1 cellular context compared by ENCODE assay signal in the genomic region with DNA sequence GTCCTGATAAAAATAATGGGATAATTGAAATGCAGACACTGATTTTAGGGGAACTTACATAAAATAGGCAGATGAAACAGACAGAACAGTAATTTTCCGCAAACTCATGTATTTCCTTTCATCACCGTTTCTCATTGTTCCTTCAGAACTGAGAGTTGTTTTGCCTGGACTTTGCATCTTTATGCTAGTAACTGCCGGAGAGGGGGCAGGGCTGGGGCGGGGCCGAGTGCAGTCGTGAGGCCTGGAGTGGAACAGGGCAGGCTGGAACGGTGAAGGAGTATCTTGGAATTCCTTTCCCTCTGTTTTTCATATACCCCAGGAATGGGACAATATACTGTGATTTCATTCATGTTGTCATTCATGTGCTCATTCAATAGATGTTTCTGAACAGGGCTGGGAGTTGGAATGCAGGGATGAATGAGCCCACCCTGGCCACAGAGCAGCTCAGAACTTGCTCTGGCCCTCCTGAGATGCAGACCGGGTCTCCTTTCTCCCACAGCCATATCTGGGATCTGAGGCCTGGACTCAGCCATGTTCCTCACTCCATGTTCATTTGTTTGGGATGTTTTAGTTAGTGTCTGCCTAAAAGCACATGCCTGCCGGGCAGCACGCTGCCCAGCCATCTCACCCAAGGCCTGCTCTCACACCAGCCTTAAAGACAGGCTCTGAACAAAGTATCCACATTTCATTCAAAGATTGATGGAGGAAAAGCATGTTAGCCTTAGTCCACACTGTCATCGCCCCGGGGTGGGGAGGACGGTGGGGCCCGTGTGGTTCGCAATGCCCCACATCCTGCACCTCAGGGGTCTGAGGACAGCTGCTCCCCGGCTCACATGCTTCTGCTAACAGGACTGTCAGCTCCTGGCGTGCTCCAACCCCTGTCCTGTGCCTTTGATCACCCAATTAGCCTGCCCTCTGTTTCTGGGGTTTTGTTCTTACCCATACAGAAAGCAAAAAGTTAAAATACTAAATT.
TF ChIP-seq lines count a peak whose summit lies in the region.

No MANE protein-coding gene starts in this region.

TF ChIP-seq in WTC11, 78 proteins besides CTCF, POLR2A, EP300 and RAD21 (continued from another document):
- TF ChIP-seq, protein P1, sequence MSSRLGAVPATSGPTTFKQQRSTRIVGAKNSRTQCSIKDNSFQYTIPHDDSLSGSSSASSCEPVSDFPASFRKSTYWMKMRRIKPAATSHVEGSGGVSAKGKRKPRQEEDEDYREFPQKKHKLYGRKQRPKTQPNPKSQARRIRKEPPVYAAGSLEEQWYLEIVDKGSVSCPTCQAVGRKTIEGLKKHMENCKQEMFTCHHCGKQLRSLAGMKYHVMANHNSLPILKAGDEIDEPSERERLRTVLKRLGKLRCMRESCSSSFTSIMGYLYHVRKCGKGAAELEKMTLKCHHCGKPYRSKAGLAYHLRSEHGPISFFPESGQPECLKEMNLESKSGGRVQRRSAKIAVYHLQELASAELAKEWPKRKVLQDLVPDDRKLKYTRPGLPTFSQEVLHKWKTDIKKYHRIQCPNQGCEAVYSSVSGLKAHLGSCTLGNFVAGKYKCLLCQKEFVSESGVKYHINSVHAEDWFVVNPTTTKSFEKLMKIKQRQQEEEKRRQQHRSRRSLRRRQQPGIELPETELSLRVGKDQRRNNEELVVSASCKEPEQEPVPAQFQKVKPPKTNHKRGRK (CRISPR knock-in tag; IDR thresholded peaks at IDR 0.05; ENCODE audit: borderline replicate concordance): no peak
- TF ChIP-seq, protein P2, sequence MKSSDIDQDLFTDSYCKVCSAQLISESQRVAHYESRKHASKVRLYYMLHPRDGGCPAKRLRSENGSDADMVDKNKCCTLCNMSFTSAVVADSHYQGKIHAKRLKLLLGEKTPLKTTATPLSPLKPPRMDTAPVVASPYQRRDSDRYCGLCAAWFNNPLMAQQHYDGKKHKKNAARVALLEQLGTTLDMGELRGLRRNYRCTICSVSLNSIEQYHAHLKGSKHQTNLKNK (CRISPR knock-in tag; IDR thresholded peaks at IDR 0.05): no peak
- TF ChIP-seq ELF4 (CRISPR knock-in tag; IDR thresholded peaks at IDR 0.05; ENCODE audit: low read depth) (no peak), RORB (CRISPR knock-in tag; IDR thresholded peaks at IDR 0.05) (no peak)
- TF ChIP-seq, protein P3, sequence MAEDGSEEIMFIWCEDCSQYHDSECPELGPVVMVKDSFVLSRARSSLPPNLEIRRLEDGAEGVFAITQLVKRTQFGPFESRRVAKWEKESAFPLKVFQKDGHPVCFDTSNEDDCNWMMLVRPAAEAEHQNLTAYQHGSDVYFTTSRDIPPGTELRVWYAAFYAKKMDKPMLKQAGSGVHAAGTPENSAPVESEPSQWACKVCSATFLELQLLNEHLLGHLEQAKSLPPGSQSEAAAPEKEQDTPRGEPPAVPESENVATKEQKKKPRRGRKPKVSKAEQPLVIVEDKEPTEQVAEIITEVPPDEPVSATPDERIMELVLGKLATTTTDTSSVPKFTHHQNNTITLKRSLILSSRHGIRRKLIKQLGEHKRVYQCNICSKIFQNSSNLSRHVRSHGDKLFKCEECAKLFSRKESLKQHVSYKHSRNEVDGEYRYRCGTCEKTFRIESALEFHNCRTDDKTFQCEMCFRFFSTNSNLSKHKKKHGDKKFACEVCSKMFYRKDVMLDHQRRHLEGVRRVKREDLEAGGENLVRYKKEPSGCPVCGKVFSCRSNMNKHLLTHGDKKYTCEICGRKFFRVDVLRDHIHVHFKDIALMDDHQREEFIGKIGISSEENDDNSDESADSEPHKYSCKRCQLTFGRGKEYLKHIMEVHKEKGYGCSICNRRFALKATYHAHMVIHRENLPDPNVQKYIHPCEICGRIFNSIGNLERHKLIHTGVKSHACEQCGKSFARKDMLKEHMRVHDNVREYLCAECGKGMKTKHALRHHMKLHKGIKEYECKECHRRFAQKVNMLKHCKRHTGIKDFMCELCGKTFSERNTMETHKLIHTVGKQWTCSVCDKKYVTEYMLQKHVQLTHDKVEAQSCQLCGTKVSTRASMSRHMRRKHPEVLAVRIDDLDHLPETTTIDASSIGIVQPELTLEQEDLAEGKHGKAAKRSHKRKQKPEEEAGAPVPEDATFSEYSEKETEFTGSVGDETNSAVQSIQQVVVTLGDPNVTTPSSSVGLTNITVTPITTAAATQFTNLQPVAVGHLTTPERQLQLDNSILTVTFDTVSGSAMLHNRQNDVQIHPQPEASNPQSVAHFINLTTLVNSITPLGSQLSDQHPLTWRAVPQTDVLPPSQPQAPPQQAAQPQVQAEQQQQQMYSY (CRISPR knock-in tag; IDR thresholded peaks at IDR 0.05): peak; percentile 86
